In the genomic region with DNA sequence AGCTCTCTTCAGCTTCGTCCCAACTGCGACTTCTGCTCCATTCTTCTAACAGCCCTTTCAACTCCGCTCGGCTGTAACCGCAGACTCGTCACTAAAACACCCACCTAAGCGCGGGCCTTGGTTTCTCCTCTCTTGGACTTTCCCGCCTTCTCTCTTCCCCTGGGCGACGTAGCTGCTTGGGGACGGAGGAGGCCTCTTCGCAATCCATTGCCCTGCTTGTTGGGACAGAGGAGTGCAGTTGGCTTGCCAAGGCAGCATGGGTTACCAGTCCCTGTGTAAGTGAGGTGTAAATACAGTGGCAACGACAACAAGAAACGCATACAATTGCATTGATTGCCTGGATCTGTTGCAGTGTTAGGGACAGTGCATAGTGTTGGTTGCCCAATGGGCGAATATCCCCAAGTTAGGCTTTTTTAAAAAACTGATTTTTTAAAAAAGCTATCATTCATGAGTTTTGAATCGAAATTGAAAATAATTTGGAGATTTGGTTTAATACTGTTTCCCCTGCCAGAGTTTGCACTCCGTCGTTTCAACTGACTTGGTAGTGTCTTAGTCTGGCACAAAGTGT, we compare ENCODE assay signal across 8 cellular contexts. TPM values are rescaled to one million over a fixed set of nuclear protein-coding genes. Genes with fewer than 3 reads are reported as not detected.
DNase-seq lines count a peak whose midpoint lies in the region; FAIRE-seq and TF ChIP-seq lines count a peak whose summit lies in the region.

No MANE protein-coding gene starts in this region.

- H3K27me3 Mint-ChIP-seq in activated T-cell treated with anti-CD3 and anti-CD28 coated beads, Interleukin-2, amount 50 U/mL, for 24 hours: no peaks in the 10 kb centered on the region

- peaks cover 44% of the 10 kb centered on the region for H3K4me1 Mint-ChIP-seq in activated T-cell treated with anti-CD3 and anti-CD28 coated beads, Interleukin-2, amount 50 U/mL, for 24 hours (ENCODE audit: low read depth)

- no peak for FAIRE-seq in HTR-8/SVneo (lab: Jason Lieb, UNC)

- peaks cover 38% of the 10 kb centered on the region for H3K36me3 Mint-ChIP-seq in activated T-cell treated with anti-CD3 and anti-CD28 coated beads, Interleukin-2, amount 50 U/mL, for 24 hours (ENCODE audit: low read depth)

- H3K36me3 ChIP-seq in HAP-1 (replicated peaks) (peaks cover 15% of the 10 kb centered on the region), skeletal muscle satellite cell (ENCODE audit: insufficient read depth, low read length) (peaks cover 12% of the 10 kb centered on the region)

- DNase-seq in GDM1 (lab: John Stamatoyannopoulos, UW): peak; percentile 65
- DNase-seq in HAP-1 (ENCODE audit: low spot score in 2 of 2): peak in 1 of 2 experiments; percentile 25
- peak; percentile 91 for DNase-seq in NB4 (ENCODE audit: low read depth)
- DNase-seq in activated T-cell treated with anti-CD3 and anti-CD28 coated beads, Interleukin-2, amount 50 U/mL, for 24 hours: peak; percentile 88
- DNase-seq in germinal center (ENCODE audit: low spot score): peak; percentile 53
- no peak for DNase-seq in NCI-H1092 treated with DMSO at 0.1 percent for 48 hours (lab: John Stamatoyannopoulos, UW)
- no peak for DNase-seq in HTR-8/SVneo (ENCODE audit: insufficient read length, low spot score)

- peak overlapping the region; percentile 99 for H3K27ac Mint-ChIP-seq in activated T-cell treated with anti-CD3 and anti-CD28 coated beads, Interleukin-2, amount 50 U/mL, for 24 hours

- no peaks in the 10 kb centered on the region for H3K27me3 ChIP-seq in HAP-1 (ENCODE audit: low read depth)
- H3K27me3 ChIP-seq in skeletal muscle satellite cell (ENCODE audit: control insufficient read depth, insufficient read depth, low read length): no peaks in the 10 kb centered on the region

- TF ChIP-seq CTCF in NB4 (IDR thresholded peaks at IDR 0.05; ENCODE audit: low read depth, low read length): no peak

- peak overlapping the region; percentile 99 for H3K9ac ChIP-seq in skeletal muscle satellite cell (ENCODE audit: low read depth, low read length)

- peaks cover 5% of the 10 kb centered on the region for H3K4me1 ChIP-seq in HAP-1
- peaks cover 8% of the 10 kb centered on the region for H3K4me1 ChIP-seq in skeletal muscle satellite cell (ENCODE audit: control insufficient read depth, insufficient read depth, low read length)

- no peaks in the 10 kb centered on the region for H3K9me3 Mint-ChIP-seq in activated T-cell treated with anti-CD3 and anti-CD28 coated beads, Interleukin-2, amount 50 U/mL, for 24 hours

- H3K4me3 ChIP-seq in HAP-1 (peak overlapping the region; percentile 90), NB4 (ENCODE audit: low read depth, low read length) (peak overlapping the region; percentile 98), skeletal muscle satellite cell (ENCODE audit: low read length) (peak overlapping the region; percentile 92)

- H3K9me3 ChIP-seq in HAP-1 (no peaks in the 10 kb centered on the region), skeletal muscle satellite cell (replicated peaks; ENCODE audit: low read length) (no peaks in the 10 kb centered on the region)

- H3K4me3 Mint-ChIP-seq in activated T-cell treated with anti-CD3 and anti-CD28 coated beads, Interleukin-2, amount 50 U/mL, for 24 hours: peak overlapping the region; percentile 93

- no peak for TF ChIP-seq POLR2A in NB4 (IDR thresholded peaks at IDR 0.05; ENCODE audit: extremely low read depth, insufficient read length)

- in situ Hi-C loops in HAP-1 (cut with MboI; ENCODE audit: low sequenced_read_pairs): no loop called here

- peak overlapping the region; percentile 84 for H3K4me2 ChIP-seq in skeletal muscle satellite cell (ENCODE audit: low read length)

RNA-seq across cellular contexts. Expression of a gene that starts 0.5 kb away (rescaled TPM):
- 120 and 143 TPM in 2 replicates for total RNA-seq in skeletal muscle satellite cell (2012; rRNA removed)

Comparison
In these comparisons a context has a peak if more than half of its experiments do, and no peak if none do; other contexts are left out.
1. DNase-seq: peak in GDM1 (single experiment), NB4 (single experiment), activated T-cell treated with anti-CD3 and anti-CD28 coated beads, Interleukin-2, amount 50 U/mL, for 24 hours (single experiment) and germinal center (single experiment); none in NCI-H1092 treated with DMSO at 0.1 percent for 48 hours (single experiment) and HTR-8/SVneo (single experiment).
2. Peak in every context shown above with its lines, with median percentiles within 50 percentile points of each other: H3K4me3 ChIP-seq.